Comparison of ENCODE assay signal across 3 cellular contexts in the genomic region with DNA sequence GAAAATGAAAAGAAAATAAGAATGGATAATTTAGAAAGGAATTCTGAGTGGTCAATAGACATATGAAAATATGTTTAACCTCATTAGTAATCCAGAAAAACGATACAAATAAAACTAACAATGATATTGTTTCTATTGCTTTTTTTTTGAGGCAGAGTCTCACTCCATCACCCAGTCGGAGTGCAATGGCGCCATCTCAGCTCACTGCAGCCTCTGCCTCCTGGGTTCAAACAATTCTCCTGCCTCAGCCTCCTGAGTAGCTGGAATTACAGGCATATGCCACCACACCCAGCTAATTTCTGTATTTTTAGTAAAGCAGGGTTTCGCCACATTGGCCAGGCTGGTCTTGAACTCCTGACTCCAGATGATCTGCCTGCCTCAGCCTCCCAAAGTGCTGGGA. TPM values are rescaled to one million over a fixed set of nuclear protein-coding genes. Genes with fewer than 3 reads are reported as not detected.
"Had no signal": no experiment of that assay in that cellular context is flagged by ENCODE, and none has a peak within 500 bp of the region (broad histone marks: within the 10 kb centered on the region; RNA-seq: fewer than 3 reads in every experiment).

No MANE protein-coding gene starts in this region.

RNA-seq across cellular contexts. Expression of gene MEIOC, which starts 21.9 kb away (rescaled TPM):
- total RNA-seq: PC-3, Peyer's patch, Right ventricle myocardium superior had no signal
